In the genomic region with DNA sequence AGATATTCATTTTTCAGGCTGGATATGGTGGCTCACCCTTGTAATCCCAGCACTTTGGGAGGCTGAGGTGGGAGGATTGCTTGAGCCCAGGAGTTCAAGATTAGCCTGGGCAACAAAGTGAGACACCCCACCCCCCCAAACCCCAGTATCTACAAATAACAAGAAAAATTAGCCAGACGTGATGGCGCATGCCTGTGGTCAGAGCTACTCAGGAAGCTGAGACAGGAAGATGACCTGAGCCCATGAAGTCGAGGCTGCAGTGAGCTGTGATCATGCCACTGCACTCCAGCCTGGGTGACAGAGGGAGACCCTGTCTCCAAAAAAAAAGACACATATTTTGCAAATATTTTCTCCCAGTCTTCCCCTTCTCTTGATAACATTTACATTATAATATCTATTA, we compare ENCODE assay signal across 8 cellular contexts. TPM values are rescaled to one million over a fixed set of nuclear protein-coding genes. Genes with fewer than 3 reads are reported as not detected.
A peak's percentile ranks its signal among the peaks of the same experiment; 100 is the strongest.
DNase-seq lines count a peak whose midpoint lies in the region; ATAC-seq and TF ChIP-seq lines count a peak whose summit lies in the region.
"Not testable (repeated sequence)": the region's sequence is repeated elsewhere in the genome, so short reads cannot be mapped to it uniquely, and the experiment has no call there.

No MANE protein-coding gene starts in this region.

- not testable (repeated sequence) for TF ChIP-seq CTCF in AG10803 (conservative IDR thresholded peaks at IDR 0.05; ENCODE audit: low read length); RWPE2 (IDR thresholded peaks at IDR 0.05; ENCODE audit: poor library complexity, severe bottlenecking); brain microvascular endothelial cell (IDR thresholded peaks at IDR 0.05; ENCODE audit: low read depth, low read length, missing control alignments)

- in situ Hi-C loops in brain microvascular endothelial cell (cut with HindIII; ENCODE audit: low pct_ligation_motif_present, low sequenced_read_pairs) = not testable (repeated sequence)

- DNase-seq in AG10803 (ENCODE audit: low read depth) (peak; percentile 55), HK-2 (ENCODE audit: unreplicated experiment) (peak; percentile 47), brain microvascular endothelial cell (peak; percentile 72), lung microvascular endothelial cell (ENCODE audit: low read depth in 2 of 2) (peak; percentile 11 to 72)
- not testable (repeated sequence) for DNase-seq in RWPE2 (ENCODE audit: low spot score)

- H3K27ac ChIP-seq in RWPE2 (ENCODE audit: poor library complexity, severe bottlenecking) (peak overlapping the region; percentile 17), brain microvascular endothelial cell (peak overlapping the region; percentile 57)

- not testable (repeated sequence) for H3K27me3 ChIP-seq in RWPE2 (ENCODE audit: insufficient read depth, poor library complexity, severe bottlenecking); brain microvascular endothelial cell (replicated peaks)

- not testable (repeated sequence) for H3K9me3 ChIP-seq in RWPE2 (ENCODE audit: severe bottlenecking)

- ATAC-seq in GM18867 (IDR thresholded peaks at IDR 0.05; ENCODE audit: unreplicated experiment) = peak; percentile 60
- ATAC-seq in GM21529 (IDR thresholded peaks at IDR 0.05; ENCODE audit: unreplicated experiment) = peak; percentile 63
- peak; percentile 71 for ATAC-seq in HG02885 (IDR thresholded peaks at IDR 0.05; ENCODE audit: poor library complexity, unreplicated experiment)
- peak; percentile 51; the same call in 1 of the 3 replicates for ATAC-seq in RWPE2 (ENCODE audit: low read depth)

- H3K4me3 ChIP-seq in AG10803 (ENCODE audit: low read length); RWPE2 (ENCODE audit: severe bottlenecking); brain microvascular endothelial cell (ENCODE audit: low read depth, low read length): not testable (repeated sequence)

- not testable (repeated sequence) for H3K36me3 ChIP-seq in RWPE2 (ENCODE audit: low read depth); brain microvascular endothelial cell (replicated peaks)

- peaks cover 12% of the 10 kb centered on the region for H3K4me1 ChIP-seq in RWPE2 (ENCODE audit: insufficient read depth, poor library complexity, severe bottlenecking)

RNA-seq across cellular contexts. Expression of a gene that starts 51.3 kb away (rescaled TPM):
- total RNA-seq in lung microvascular endothelial cell = 16.6 and 27.8 TPM in 2 replicates
